Comparison of ENCODE assay signal across 13 cellular contexts in genomic region chr13:31282741-31283455, GRCh38.
"Had no signal": no experiment of that assay in that cellular context is flagged by ENCODE, and none has a peak within 500 bp of the region (broad histone marks: within the 10 kb centered on the region; RNA-seq: fewer than 3 reads in every experiment).

No MANE protein-coding gene starts in this region.

- ATAC-seq: left lobe of liver; naive thymus-derived CD8-positive, alpha-beta T cell; stimulated activated naive B cell treated with anti-CD40 and anti-IgM and Interleukin-4, amounts not matched to agents 10 μg/mL and 1 μg/mL and 100 μg/mL, for 72 hours had no signal

- H3K4me3 Mint-ChIP-seq: activated naive CD8-positive, alpha-beta T cell treated with anti-CD3 and anti-CD28 coated beads, Interleukin-2, amount 10 ng/mL, durations not matched to agents 7 days and 5 days; naive thymus-derived CD8-positive, alpha-beta T cell; stimulated activated naive B cell treated with anti-CD40 and anti-IgM and Interleukin-4, amounts not matched to agents 10 μg/mL and 1 μg/mL and 100 μg/mL, for 72 hours had no signal

- FAIRE-seq: colon, keratinocyte had no signal

- H3K27ac Mint-ChIP-seq: activated naive CD8-positive, alpha-beta T cell treated with anti-CD3 and anti-CD28 coated beads, Interleukin-2, amount 10 ng/mL, durations not matched to agents 7 days and 5 days; stimulated activated naive B cell treated with anti-CD40 and anti-IgM and Interleukin-4, amounts not matched to agents 10 μg/mL and 1 μg/mL and 100 μg/mL, for 72 hours had no signal

- H3K27me3 Mint-ChIP-seq: activated naive CD8-positive, alpha-beta T cell treated with anti-CD3 and anti-CD28 coated beads, Interleukin-2, amount 10 ng/mL, durations not matched to agents 7 days and 5 days; naive thymus-derived CD8-positive, alpha-beta T cell; stimulated activated naive B cell treated with anti-CD40 and anti-IgM and Interleukin-4, amounts not matched to agents 10 μg/mL and 1 μg/mL and 100 μg/mL, for 72 hours had no signal

- H3K4me1 ChIP-seq: parathyroid adenoma, sigmoid colon, transverse colon had no signal

- H3K36me3 ChIP-seq: cardiac muscle cell had no signal

- H3K4me3 ChIP-seq: cardiac muscle cell, sigmoid colon, transverse colon had no signal

- H3K27ac ChIP-seq: cardiac muscle cell, parathyroid adenoma, sigmoid colon, transverse colon had no signal

- H3K9ac ChIP-seq: parathyroid adenoma had no signal

- H2AFZ ChIP-seq: parathyroid adenoma had no signal

- H3K27me3 ChIP-seq: cardiac muscle cell, sigmoid colon, transverse colon had no signal

- H3K79me2 ChIP-seq: parathyroid adenoma had no signal

- DNase-seq: activated gamma-delta T cell treated with Interleukin-2 at 50 U/mL for 16 hours; activated naive CD8-positive, alpha-beta T cell treated with anti-CD3 and anti-CD28 coated beads, Interleukin-2, amount 10 ng/mL, durations not matched to agents 7 days and 5 days; hippocampal formation; naive thymus-derived CD8-positive, alpha-beta T cell; sigmoid colon; stimulated activated CD4-positive, alpha-beta T cell treated with anti-CD3 and anti-CD28 coated beads, Interleukin-2, amount 100 ng/mL, for 24 hours; stimulated activated naive B cell treated with anti-CD40 and anti-IgM and Interleukin-4, amounts not matched to agents 10 μg/mL and 1 μg/mL and 100 μg/mL, for 72 hours; transverse colon had no signal

- H3K4me1 Mint-ChIP-seq: activated naive CD8-positive, alpha-beta T cell treated with anti-CD3 and anti-CD28 coated beads, Interleukin-2, amount 10 ng/mL, durations not matched to agents 7 days and 5 days; naive thymus-derived CD8-positive, alpha-beta T cell had no signal
